ENCODE assay signal across 1 cellular context in genomic region chr15:52251144-52251860, GRCh38.
TF ChIP-seq lines count a peak whose summit lies in the region.

No MANE protein-coding gene starts in this region.

TF ChIP-seq in endothelial cell of umbilical vein, 7 proteins besides CTCF, POLR2A, EP300 and RAD21 (continued from another document):
- no peak for TF ChIP-seq MAX (IDR thresholded peaks at IDR 0.05; ENCODE audit: insufficient read depth, insufficient read length)
- no peak for TF ChIP-seq EZH2 (IDR thresholded peaks at IDR 0.05; ENCODE audit: borderline replicate concordance, low read depth, low read length, severe bottlenecking)
- no peak for TF ChIP-seq GATA2 (IDR thresholded peaks at IDR 0.05; ENCODE audit: insufficient read depth, insufficient read length, low read depth, low read length)
- TF ChIP-seq JUN (IDR thresholded peaks at IDR 0.05; ENCODE audit: borderline replicate concordance, insufficient read depth, insufficient read length, low read depth): no peak
- no peak for TF ChIP-seq FOS (IDR thresholded peaks at IDR 0.05; ENCODE audit: borderline replicate concordance, insufficient read depth, low read length)
- no peak for TF ChIP-seq POLR2AphosphoS5 (IDR thresholded peaks at IDR 0.05; ENCODE audit: insufficient read depth, low read depth, low read length)
